In the genomic region with DNA sequence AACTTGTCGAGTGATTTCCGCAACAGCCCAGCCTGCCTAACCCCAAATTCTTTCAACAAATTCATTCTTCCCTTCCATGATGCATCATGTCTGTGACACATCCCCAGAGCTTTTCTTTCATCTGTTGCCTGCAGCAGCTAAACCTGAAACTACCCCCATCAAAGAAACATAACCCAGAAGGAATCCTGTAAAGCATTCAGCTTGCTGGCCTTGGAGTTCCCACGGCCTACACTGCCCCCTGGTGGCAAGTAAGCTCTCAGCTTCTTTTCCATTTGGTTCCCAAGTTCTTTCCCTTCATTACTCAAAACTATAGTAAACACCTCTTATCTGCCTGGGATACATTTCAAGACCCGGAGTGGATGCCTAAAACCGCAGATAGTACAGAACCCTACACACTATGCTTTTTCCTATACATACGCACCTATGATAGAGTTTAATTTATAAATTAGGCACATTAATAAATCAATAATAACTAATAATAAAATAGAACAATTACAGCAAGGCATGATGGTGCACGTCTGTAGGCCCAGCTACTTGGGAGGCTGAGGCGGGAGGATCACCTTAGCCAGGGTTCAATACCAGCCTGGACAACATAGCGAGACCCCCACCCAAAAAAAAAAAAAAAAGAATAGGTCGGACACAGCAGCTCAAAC, we compare ENCODE assay signal across 8 cellular contexts. TPM values are rescaled to one million over a fixed set of nuclear protein-coding genes. Genes with fewer than 3 reads are reported as not detected.
A peak's percentile ranks its signal among the peaks of the same experiment; 100 is the strongest.
DNase-seq lines count a peak whose midpoint lies in the region; ATAC-seq and TF ChIP-seq lines count a peak whose summit lies in the region.

No MANE protein-coding gene starts in this region.

- peaks cover 4% of the 10 kb centered on the region for H3K4me1 ChIP-seq in adipocyte (ENCODE audit: control insufficient read depth, insufficient read depth, low read length)
- H3K4me1 ChIP-seq in heart right ventricle: peaks cover 0 to 12% (median 2%) of the 10 kb centered on the region in 9 donors

- H3K4me3 ChIP-seq in adipocyte (ENCODE audit: low read length): no peak overlapping the region
- H3K4me3 ChIP-seq in heart right ventricle: no peak overlapping the region

- H3K27me3 Mint-ChIP-seq in T-helper 1 cell treated with Interleukin-12 subunit alpha and Interleukin-12 subunit beta and Interleukin-4 antibody, amounts not matched to agents 30 μg/mL and 1 μg/mL, for 36 hours (ENCODE audit: low read depth): no peaks in the 10 kb centered on the region

- H3K9ac ChIP-seq in adipocyte (ENCODE audit: low read length): no peak overlapping the region

- no peaks in the 10 kb centered on the region for H3K36me3 ChIP-seq in adipocyte (ENCODE audit: control insufficient read depth, insufficient read depth, low read length, severe bottlenecking)
- peaks cover 0 to 28% (median 0%) of the 10 kb centered on the region in 9 donors for H3K36me3 ChIP-seq in heart right ventricle

- peak in 6 of 8 donors; percentile 60 to 79 (median 70) for ATAC-seq in heart right ventricle
- no peak for ATAC-seq in HG02571 (IDR thresholded peaks at IDR 0.05; ENCODE audit: unreplicated experiment)
- ATAC-seq in HG02763 (IDR thresholded peaks at IDR 0.05; ENCODE audit: unreplicated experiment): no peak

- H3K9me3 Mint-ChIP-seq in T-helper 1 cell treated with Interleukin-12 subunit alpha and Interleukin-12 subunit beta and Interleukin-4 antibody, amounts not matched to agents 30 μg/mL and 1 μg/mL, for 36 hours: no peaks in the 10 kb centered on the region

- H3K36me3 Mint-ChIP-seq in T-helper 1 cell treated with Interleukin-12 subunit alpha and Interleukin-12 subunit beta and Interleukin-4 antibody, amounts not matched to agents 30 μg/mL and 1 μg/mL, for 36 hours (ENCODE audit: low read depth): peaks cover 11% of the 10 kb centered on the region

- 51 to 54% methylated on average over 10 of the region's 10 CpGs for WGBS in heart right ventricle, 2 donors

- H3K27ac ChIP-seq in heart right ventricle: no peak overlapping the region

- no peak overlapping the region for H3K4me3 Mint-ChIP-seq in T-helper 1 cell treated with Interleukin-12 subunit alpha and Interleukin-12 subunit beta and Interleukin-4 antibody, amounts not matched to agents 30 μg/mL and 1 μg/mL, for 36 hours

- no peaks in the 10 kb centered on the region for H3K27me3 ChIP-seq in adipocyte (replicated peaks; ENCODE audit: control insufficient read depth, insufficient read depth, low read length)
- H3K27me3 ChIP-seq in heart right ventricle: no peaks in the 10 kb centered on the region

- H3K4me1 Mint-ChIP-seq in T-helper 1 cell treated with Interleukin-12 subunit alpha and Interleukin-12 subunit beta and Interleukin-4 antibody, amounts not matched to agents 30 μg/mL and 1 μg/mL, for 36 hours (ENCODE audit: low read depth): peaks cover 10% of the 10 kb centered on the region

- H3K27ac Mint-ChIP-seq in T-helper 1 cell treated with Interleukin-12 subunit alpha and Interleukin-12 subunit beta and Interleukin-4 antibody, amounts not matched to agents 30 μg/mL and 1 μg/mL, for 36 hours: peak overlapping the region; percentile 51

- intact Hi-C loops in heart right ventricle (cut with DNase I): loop anchor here (1.0 to 5.0 kb wide), 3 partner anchors 57 to 73 kb away; no protein-coding TSS in a partner anchor

- TF ChIP-seq CTCF in GM10266 (IDR thresholded peaks at IDR 0.05; ENCODE audit: control insufficient read depth, insufficient read depth, low read depth, missing control alignments) (peak; percentile 88), heart right ventricle (IDR thresholded peaks at IDR 0.05) (peak; percentile 78 to 95 (median 90))

- H3K9me3 ChIP-seq in adipocyte (ENCODE audit: control insufficient read depth, low read length) (no peaks in the 10 kb centered on the region), heart right ventricle (no peaks in the 10 kb centered on the region)

- DNase-seq in GM10266 (ENCODE audit: extremely low spot score): peak; percentile 71
- peak; percentile 85 for DNase-seq in NCI-H146 (lab: John Stamatoyannopoulos, UW)
- peak; percentile 96 for DNase-seq in adipocyte (ENCODE audit: low read depth)
- DNase-seq in heart right ventricle: peak; percentile 69 to 78
- DNase-seq in retina: peak; percentile 66

RNA-seq across cellular contexts. Expression of a gene that starts 7.4 kb away (rescaled TPM):
- total RNA-seq in heart right ventricle: 10 to 100 TPM in 9 of 10 donors, 1 to 10 TPM in 1; 8.7 to 21.3 (median 13.0) TPM
- polyA plus RNA-seq in heart right ventricle: 10 to 100 TPM in 1 of 2 donors, 1 to 10 TPM in 1; 5.1 to 23.6 TPM

RNA-seq across cellular contexts. Expression of a gene that starts 13.4 kb away (rescaled TPM):
- 1 to 10 TPM in 7 of 10 donors, under 1 TPM in 3; 0.45 to 2.0 (median 1.3) TPM for total RNA-seq in heart right ventricle
- polyA plus RNA-seq in heart right ventricle: under 1 TPM; 0.54 to 0.80 TPM

RNA-seq across cellular contexts. Expression of a gene that starts 15.0 kb away (rescaled TPM):
- 10 to 100 TPM in 1 of 10 donors, 1 to 10 TPM in 9; 4.1 to 10.0 (median 7.0) TPM for total RNA-seq in heart right ventricle
- 1 to 10 TPM; 4.0 to 5.7 TPM for polyA plus RNA-seq in heart right ventricle

RNA-seq across cellular contexts. Expression of a gene that starts 54.2 kb away (rescaled TPM):
- under 1 TPM in 8 of 10 donors, not detected in 2; 0.14 to 0.75 (median 0.37) TPM for total RNA-seq in heart right ventricle
- under 1 TPM; 0.29 to 0.42 TPM for polyA plus RNA-seq in heart right ventricle

RNA-seq across cellular contexts. Expression of a gene that starts 55.8 kb away (rescaled TPM):
- 10 to 100 TPM; 11.8 to 21.9 (median 17.7) TPM for total RNA-seq in heart right ventricle
- 10 to 100 TPM; 11.0 to 19.2 TPM for polyA plus RNA-seq in heart right ventricle

Comparison
In these comparisons a context has a peak if more than half of its experiments do, and no peak if none do; other contexts are left out.
1. ATAC-seq: peak in heart right ventricle (6 of 8); none in HG02571 (single experiment) and HG02763 (single experiment).
2. Peak in every context shown above with its lines, with median percentiles within 50 percentile points of each other: DNase-seq.